Comparison of ENCODE assay signal across 24 cellular contexts in genomic region chr5:119362714-119363113, GRCh38. TPM values are rescaled to one million over a fixed set of nuclear protein-coding genes. Genes with fewer than 3 reads are reported as not detected.
A peak's percentile ranks its signal among the peaks of the same experiment; 100 is the strongest.
DNase-seq lines count a peak whose midpoint lies in the region; ATAC-seq, FAIRE-seq and TF ChIP-seq lines count a peak whose summit lies in the region.
"Had no signal": no experiment of that assay in that cellular context is flagged by ENCODE, and none has a peak within 500 bp of the region (broad histone marks: within the 10 kb centered on the region; RNA-seq: fewer than 3 reads in every experiment).

No MANE protein-coding gene starts in this region.

- POLR2A ChIA-PET in RWPE1 (lab: Yijun Ruan, JAX; ENCODE audit: low non-redundant PET) (interaction anchor here (0.6 kb wide), 1 partner anchor 95 kb away, joined by 3 read pairs; no protein-coding TSS in a partner anchor), GM12878 (lab: Charles Lee) (interaction anchor here (0.6 to 20.5 kb wide), 14 partner anchors 5 to 288 kb away, joined by 3 to 657 read pairs (median 4); no protein-coding TSS in a partner anchor)

- no peak for TF ChIP-seq EP300 in GM12878 (IDR thresholded peaks at IDR 0.05; ENCODE audit: borderline replicate concordance in 1 of 2, control insufficient read depth in 1 of 2, low read depth in 2 of 2, low read length in 2 of 2)

- ATAC-seq in activated CD8-positive, alpha-beta memory T cell treated with anti-CD3 and anti-CD28 coated beads, Interleukin-2, amount 10 ng/mL, durations not matched to agents 7 days and 5 days: no peak
- no peak for ATAC-seq in GM12878
- ATAC-seq in stimulated activated effector memory CD8-positive, alpha-beta T cell treated with anti-CD3 and anti-CD28 coated beads, Interleukin-12 subunit alpha, Interleukin-12 subunit beta, amount 100 ng/mL, for 72 hours: no peak
- ATAC-seq: psoas muscle had no signal

- no peak for TF ChIP-seq RAD21 in GM12878 (IDR thresholded peaks at IDR 0.05; ENCODE audit: insufficient read depth, low read depth, low read length)

- no peak for TF ChIP-seq POLR2A in GM12878 (IDR thresholded peaks at IDR 0.05; ENCODE audit: low read depth, low read length)
- TF ChIP-seq POLR2A in H54 (IDR thresholded peaks at IDR 0.05; ENCODE audit: low read depth, low read length): no peak

- peaks cover 98% of the 10 kb centered on the region for H3K79me2 ChIP-seq in GM12878 (ENCODE audit: control insufficient read depth, insufficient read depth, low read length)

- no peak overlapping the region for H2AFZ ChIP-seq in GM12878 (ENCODE audit: control insufficient read depth, low read depth, low read length)
- H2AFZ ChIP-seq: GM23248, neural progenitor cell had no signal

- intact Hi-C loops in GM12878 (cut with micrococcal nuclease; ENCODE audit: unreplicated experiment): no loop called here

- CTCF ChIA-PET in activated CD8-positive, alpha-beta memory T cell treated with anti-CD3 and anti-CD28 coated beads, Interleukin-2, amount 10 ng/mL, durations not matched to agents 7 days and 5 days (lab: Charles Lee): interaction anchor here (1.1 to 12.6 kb wide), 7 partner anchors 9 to 374 kb away, joined by 3 to 160 read pairs (median 5); partner anchors contain the start of gene DTWD2
- CTCF ChIA-PET in RWPE1 (lab: Yijun Ruan, JAX) (interaction anchor here (1.0 to 1.6 kb wide), 2 partner anchors 49 to 375 kb away, joined by 3 to 4 read pairs; partner anchors contain the start of gene DTWD2), GM12878 (lab: Yijun Ruan, JAX) (interaction anchor here (0.5 to 12.8 kb wide), 12 partner anchors 9 to 1795 kb away, joined by 3 to 187 read pairs (median 4); no protein-coding TSS in a partner anchor)

- H3K4me3 ChIP-seq in GM12878: peak overlapping the region; percentile 96; the same call in 1 of the 2 replicates
- H3K4me3 ChIP-seq: colonic mucosa, GM23248, MG63, neural progenitor cell, psoas muscle, smooth muscle cell, thoracic aorta had no signal

- peaks cover 94% of the 10 kb centered on the region for H3K4me1 Mint-ChIP-seq in activated CD8-positive, alpha-beta memory T cell treated with anti-CD3 and anti-CD28 coated beads, Interleukin-2, amount 10 ng/mL, durations not matched to agents 7 days and 5 days
- peaks cover 89% of the 10 kb centered on the region for H3K4me1 Mint-ChIP-seq in stimulated activated effector memory CD8-positive, alpha-beta T cell treated with anti-CD3 and anti-CD28 coated beads, Interleukin-12 subunit alpha, Interleukin-12 subunit beta, amount 100 ng/mL, for 72 hours

- no peaks in the 10 kb centered on the region for H3K9me3 Mint-ChIP-seq in activated CD8-positive, alpha-beta memory T cell treated with anti-CD3 and anti-CD28 coated beads, Interleukin-2, amount 10 ng/mL, durations not matched to agents 7 days and 5 days (ENCODE audit: low read depth)
- H3K9me3 Mint-ChIP-seq in stimulated activated effector memory CD8-positive, alpha-beta T cell treated with anti-CD3 and anti-CD28 coated beads, Interleukin-12 subunit alpha, Interleukin-12 subunit beta, amount 100 ng/mL, for 72 hours: no peaks in the 10 kb centered on the region
- H3K9me3 Mint-ChIP-seq: neural progenitor cell had no signal

- BruUV-seq in GM12878 (replicated peaks; lab: Mats Ljungman, UMichigan): no TSS peak

- FAIRE-seq in GM12878 (lab: Jason Lieb, UNC): no peak
- FAIRE-seq in H54 (lab: Jason Lieb, UNC): no peak

- H3K27ac Mint-ChIP-seq in activated CD8-positive, alpha-beta memory T cell treated with anti-CD3 and anti-CD28 coated beads, Interleukin-2, amount 10 ng/mL, durations not matched to agents 7 days and 5 days: peak overlapping the region; percentile 78
- H3K27ac Mint-ChIP-seq in stimulated activated effector memory CD8-positive, alpha-beta T cell treated with anti-CD3 and anti-CD28 coated beads, Interleukin-12 subunit alpha, Interleukin-12 subunit beta, amount 100 ng/mL, for 72 hours: peak overlapping the region; percentile 91
- H3K27ac Mint-ChIP-seq: neural progenitor cell had no signal

- RAD21 ChIA-PET in GM12878 (lab: Charles Lee; ENCODE audit: unreplicated experiment): interaction anchor here (0.8 to 17.9 kb wide), 15 partner anchors 10 to 341 kb away, joined by 3 to 501 read pairs (median 5); no protein-coding TSS in a partner anchor

- H3K27me3 Mint-ChIP-seq in activated CD8-positive, alpha-beta memory T cell treated with anti-CD3 and anti-CD28 coated beads, Interleukin-2, amount 10 ng/mL, durations not matched to agents 7 days and 5 days: no peaks in the 10 kb centered on the region

- in situ Hi-C loops in GM12878 (cut with MboI): no loop called here

- H3K4me3 Mint-ChIP-seq in activated CD8-positive, alpha-beta memory T cell treated with anti-CD3 and anti-CD28 coated beads, Interleukin-2, amount 10 ng/mL, durations not matched to agents 7 days and 5 days: no peak overlapping the region
- H3K4me3 Mint-ChIP-seq in stimulated activated effector memory CD8-positive, alpha-beta T cell treated with anti-CD3 and anti-CD28 coated beads, Interleukin-12 subunit alpha, Interleukin-12 subunit beta, amount 100 ng/mL, for 72 hours: peak overlapping the region; percentile 81
- H3K4me3 Mint-ChIP-seq: neural progenitor cell had no signal

- no peak for DNase-seq in activated CD8-positive, alpha-beta memory T cell treated with anti-CD3 and anti-CD28 coated beads, Interleukin-2, amount 10 ng/mL, durations not matched to agents 7 days and 5 days
- no peak for DNase-seq in activated CD8-positive, alpha-beta memory T cell treated with anti-CD3 and anti-CD28 coated beads, Interleukin-2, amount 50 U/mL, for 4 hours
- DNase-seq in RWPE1 (ENCODE audit: low spot score) (no peak), GM12878 (ENCODE audit: low read depth, low spot score) (no peak), DMS53 treated with DMSO at 0.1 percent for 48 hours (lab: John Stamatoyannopoulos, UW; ENCODE audit: unreplicated experiment) (no peak), H54 (ENCODE audit: insufficient read length, low spot score) (no peak), NCI-H1436 (lab: John Stamatoyannopoulos, UW) (no peak)
- no peak for DNase-seq in stimulated activated effector memory CD8-positive, alpha-beta T cell treated with anti-CD3 and anti-CD28 coated beads, Interleukin-12 subunit alpha, Interleukin-12 subunit beta, amount 100 ng/mL, for 72 hours (ENCODE audit: low spot score in 2 of 2)
- DNase-seq: activated CD4-positive, alpha-beta T cell treated with anti-CD3 and anti-CD28 coated beads, Interleukin-2, amount 50 U/mL, for 1 hour; activated effector memory CD4-positive, alpha-beta T cell treated with Interleukin-2 at 50 U/mL for 16 hours; colonic mucosa; DMS79; foreskin fibroblast; GM23248; kidney glomerular epithelial cell; mesendoderm; NCI-H345; psoas muscle; stimulated activated CD4-positive, alpha-beta T cell treated with anti-CD3 and anti-CD28 coated beads, Interleukin-4, amount 100 ng/mL, for 24 hours had no signal

- TF ChIP-seq CTCF in RWPE1 (conservative IDR thresholded peaks at IDR 0.05; ENCODE audit: low read depth) (no peak), GM12878 (IDR thresholded peaks at IDR 0.05 in 2 of 3, conservative IDR thresholded peaks at IDR 0.05 in 1 of 3; ENCODE audit: control insufficient read depth in 2 of 3, extremely low read depth in 1 of 3, insufficient read depth in 1 of 3, low read depth in 3 of 3, low read length in 3 of 3) (no peak)

- H3K9me3 ChIP-seq in GM12878 (replicated peaks; ENCODE audit: control insufficient read depth, insufficient read depth, low read length): no peaks in the 10 kb centered on the region
- H3K9me3 ChIP-seq: colonic mucosa, MG63, psoas muscle, thoracic aorta had no signal

- 57% methylated on average over 2 of the region's 2 CpGs for WGBS in GM12878 (ENCODE audit: insufficient coverage, insufficient replicate concordance, low lambda C conversion rate, missing lambda C conversion rate)

- peak overlapping the region; percentile 45 for H3K4me2 ChIP-seq in GM12878 (ENCODE audit: control insufficient read depth, insufficient read depth)
- H3K4me2 ChIP-seq: neural progenitor cell had no signal

- peaks cover 17% of the 10 kb centered on the region for H4K20me1 ChIP-seq in GM12878 (ENCODE audit: control insufficient read depth, insufficient read depth)

- no peaks in the 10 kb centered on the region for H3K27me3 ChIP-seq in GM12878 (replicated peaks in 1 of 2; ENCODE audit: control insufficient read depth in 2 of 2, insufficient read depth in 2 of 2, low read length in 1 of 2)
- H3K27me3 ChIP-seq: colonic mucosa, MG63, neural progenitor cell had no signal

- H3K4me1 ChIP-seq in GM12878 (ENCODE audit: control insufficient read depth, insufficient read depth, low read length): peaks cover 57% of the 10 kb centered on the region
- H3K4me1 ChIP-seq: colonic mucosa, neural progenitor cell, psoas muscle had no signal

- peaks cover 7 to 21% of the 10 kb centered on the region in 2 experiments; a peak in 3 of 4 replicates for H3K36me3 ChIP-seq in GM12878 (ENCODE audit: control insufficient read depth in 2 of 2, insufficient read depth in 2 of 2, low read length in 1 of 2)
- H3K36me3 ChIP-seq: colonic mucosa, MG63, neural progenitor cell, thoracic aorta had no signal

- H3K9ac ChIP-seq in GM12878 (ENCODE audit: control insufficient read depth, insufficient read depth, low read length): no peak overlapping the region
- H3K9ac ChIP-seq: GM23248, neural progenitor cell had no signal

- H3K36me3 Mint-ChIP-seq in activated CD8-positive, alpha-beta memory T cell treated with anti-CD3 and anti-CD28 coated beads, Interleukin-2, amount 10 ng/mL, durations not matched to agents 7 days and 5 days: peaks cover 44% of the 10 kb centered on the region
- H3K36me3 Mint-ChIP-seq in stimulated activated effector memory CD8-positive, alpha-beta T cell treated with anti-CD3 and anti-CD28 coated beads, Interleukin-12 subunit alpha, Interleukin-12 subunit beta, amount 100 ng/mL, for 72 hours: peaks cover 100% of the 10 kb centered on the region
- H3K36me3 Mint-ChIP-seq: neural progenitor cell had no signal

- SMC1A ChIA-PET in GM12878 (lab: Charles Lee; ENCODE audit: uncharacterized antibody, unreplicated experiment): interaction anchor here (0.6 to 34.8 kb wide), 17 partner anchors 0 to 142 kb away, joined by 3 to 1117 read pairs (median 6); partner anchors contain the start of gene TNFAIP8

- H3K27ac ChIP-seq in RWPE1 (peak overlapping the region; percentile 14), GM12878 (ENCODE audit: control insufficient read depth, insufficient read depth) (0 out of 2 replicates have a peak overlapping the region, but pooled peaks have one; percentile 21)
- H3K27ac ChIP-seq: C4-2B, colonic mucosa, neural progenitor cell, psoas muscle, thoracic aorta had no signal

RNA-seq across cellular contexts. Expression of gene TNFAIP8, which starts 6.9 kb away (rescaled TPM):
- total RNA-seq in activated CD8-positive, alpha-beta memory T cell treated with anti-CD3 and anti-CD28 coated beads, Interleukin-2, amount 10 ng/mL, durations not matched to agents 7 days and 5 days: 100 to 1,000 TPM; 106 to 109 TPM
- total RNA-seq in GM12878 (2013; cell fraction: nucleolus; rRNA removed): 75.1 and 80.9 TPM in 2 replicates
- total RNA-seq in GM12878 (2014; rRNA removed) (140 and 157 TPM in 2 replicates), GM12878 (2014; rRNA removed; fragmentation: Illumina TruSeq; extraction: Trizol) (178 and 183 TPM in 2 replicates), GM12878 (2021) (116 and 124 TPM in 2 replicates)
- 51.5 TPM for polyA plus RNA-seq in GM12878 (2011; ENCODE audit: low read depth)
- polyA plus RNA-seq in GM12878 (2011; rRNA removed) (169 and 264 TPM in 2 replicates), GM12878 (2014; fragmentation: Illumina TruSeq; extraction: Trizol) (180 and 219 TPM in 2 replicates), GM12878 (2014; fragmentation: Nextera tagmentation; extraction: Ambion mirVana) (100 to 1,000 TPM; 217 to 324 TPM), GM12878 (2014; rRNA removed) (108 and 144 TPM in 2 replicates), GM12878 (2016; fragmentation: Nextera tagmentation; extraction: Ambion mirVana) (100 to 1,000 TPM; 177 to 181 TPM)
- polyA plus RNA-seq in GM12878 (2011; cell fraction: cytosol; rRNA removed): 66.2 and 70.2 TPM in 2 replicates
- 51.6 and 57.2 TPM in 2 replicates for polyA plus RNA-seq in GM12878 (2011; cell fraction: nucleus; rRNA removed)
- polyA plus RNA-seq in GM12878 (2012): 82.6 and 119 TPM in 2 replicates
- polyA minus RNA-seq in GM12878 (2011; rRNA and poly(A)+ RNA removed): 69.6 and 132 TPM in 2 replicates
- 56.4 and 60.0 TPM in 2 replicates for polyA minus RNA-seq in GM12878 (2011; cell fraction: cytosol; rRNA and poly(A)+ RNA removed)
- polyA minus RNA-seq in GM12878 (2011; cell fraction: nucleus; rRNA and poly(A)+ RNA removed): 30.6 and 45.0 TPM in 2 replicates
